Comparison of ENCODE assay signal across 9 cellular contexts in the genomic region with DNA sequence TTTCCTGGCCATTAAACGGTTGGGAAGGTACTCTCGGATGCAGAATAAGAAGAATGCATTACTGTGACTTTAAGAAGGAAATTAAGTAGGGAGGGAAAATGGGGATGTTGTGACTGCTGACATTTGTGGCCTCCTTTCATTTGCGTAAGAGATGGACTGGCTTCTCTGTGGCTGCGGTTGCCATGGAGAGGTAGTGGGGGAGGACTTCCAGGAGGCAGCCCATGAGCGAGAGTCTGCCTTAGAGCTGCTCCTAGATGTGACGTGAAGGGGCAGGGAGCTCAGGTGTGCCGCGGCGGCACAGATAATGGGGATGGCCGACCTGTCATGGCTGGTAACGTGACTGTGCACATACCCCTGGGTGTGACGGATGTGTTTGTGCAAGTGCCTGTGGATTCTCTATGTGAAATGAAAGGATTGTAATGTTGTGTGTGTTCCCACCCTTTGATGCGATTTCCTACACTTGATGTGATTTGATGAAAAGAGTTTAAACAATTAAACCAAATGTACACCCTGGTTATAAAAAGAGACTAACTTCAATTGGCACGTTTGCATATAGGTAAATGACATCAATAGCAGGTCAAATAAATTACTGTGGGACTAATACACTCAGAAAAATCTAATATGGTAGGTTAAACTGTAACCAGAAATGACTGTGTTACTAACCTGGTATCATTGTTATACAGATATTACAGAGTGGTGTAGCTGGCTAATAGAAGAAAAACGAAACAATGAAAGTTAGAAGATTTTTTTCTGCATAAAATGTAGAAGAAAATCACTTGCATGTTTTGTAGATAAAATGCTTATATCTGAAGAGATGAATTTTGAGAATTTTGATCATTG. TPM values are rescaled to one million over a fixed set of nuclear protein-coding genes. Genes with fewer than 3 reads are reported as not detected.
DNase-seq lines count a peak whose midpoint lies in the region; ATAC-seq and TF ChIP-seq lines count a peak whose summit lies in the region.
"Had no signal": no experiment of that assay in that cellular context is flagged by ENCODE, and none has a peak within 500 bp of the region (broad histone marks: within the 10 kb centered on the region; RNA-seq: fewer than 3 reads in every experiment).

No MANE protein-coding gene starts in this region.

- peak overlapping the region; percentile 10 for H3K4me3 ChIP-seq in fibroblast of villous mesenchyme (ENCODE audit: low read depth, low read length)
- H3K4me3 ChIP-seq in neuron (ENCODE audit: low read length), result peak overlapping the region; percentile 37

- DNase-seq in GM13976 (ENCODE audit: low spot score) (peak; percentile 64), NCI-H748 (lab: John Stamatoyannopoulos, UW; ENCODE audit: unreplicated experiment) (peak; percentile 98), fibroblast of villous mesenchyme (ENCODE audit: low read depth) (peak; percentile 76), NCI-H128 (lab: John Stamatoyannopoulos, UW; ENCODE audit: unreplicated experiment) (no peak)
- DNase-seq in activated T-cell treated with anti-CD3 and anti-CD28 coated beads, Interleukin-2, amount 50 U/mL, for 1 hour, result peak; percentile 73

- no peaks in the 10 kb centered on the region for H3K36me3 ChIP-seq in neuron (ENCODE audit: insufficient read depth, low read length)
- H3K36me3 ChIP-seq: tibial nerve had no signal

- H3K27ac ChIP-seq in temporal lobe (ENCODE audit: low read depth, low read length), result peak overlapping the region; percentile 11
- H3K27ac ChIP-seq: tibial nerve had no signal

- peak; percentile 91 for ATAC-seq in HG02852 (IDR thresholded peaks at IDR 0.05; ENCODE audit: unreplicated experiment)

- no peaks in the 10 kb centered on the region for H3K27me3 ChIP-seq in neuron (ENCODE audit: insufficient read depth, low read length)
- H3K27me3 ChIP-seq: tibial nerve had no signal

- in situ Hi-C loops in GM13976 (cut with MboI; ENCODE audit: low sequenced_read_pairs, unreplicated experiment), result loop anchor here (10.0 kb wide), 1 partner anchor 46 kb away; the partner anchor contains the start of gene HIVEP1

- peaks cover 17% of the 10 kb centered on the region for H3K4me1 ChIP-seq in neuron (ENCODE audit: insufficient read depth, low read length)

- no peak for TF ChIP-seq CTCF in GM13976 (IDR thresholded peaks at IDR 0.05; ENCODE audit: borderline replicate concordance, control extremely low read depth, extremely low read depth, insufficient read depth, missing control alignments)
- TF ChIP-seq CTCF in fibroblast of villous mesenchyme (IDR thresholded peaks at IDR 0.05; ENCODE audit: insufficient read depth, low read depth, low read length), result no peak

- no peaks in the 10 kb centered on the region for H3K9me3 ChIP-seq in neuron (ENCODE audit: low read length)
- H3K9me3 ChIP-seq: tibial nerve had no signal

- H2AFZ ChIP-seq in neuron (ENCODE audit: low read depth, low read length), result no peak overlapping the region

RNA-seq across cellular contexts. Expression of gene HIVEP1, which starts 48.9 kb away (rescaled TPM):
- total RNA-seq in fibroblast of villous mesenchyme (16.8 and 20.3 TPM in 2 replicates), temporal lobe (19.4 TPM)
